28 cellular contexts compared by ENCODE assay signal in genomic region chr9:23730364-23730763, GRCh38.
"Had no signal": no experiment of that assay in that cellular context is flagged by ENCODE, and none has a peak within 500 bp of the region (broad histone marks: within the 10 kb centered on the region; RNA-seq: fewer than 3 reads in every experiment).

No MANE protein-coding gene starts in this region.

- H3K27ac ChIP-seq: neural progenitor cell, ovary, parathyroid adenoma, psoas muscle, right lobe of liver, sigmoid colon, stomach, thoracic aorta, thyroid gland, tibial nerve, upper lobe of left lung, vagina had no signal

- ATAC-seq: naive thymus-derived CD8-positive, alpha-beta T cell; natural killer cell treated with Interleukin-12 subunit alpha and Interleukin-12 subunit beta and Interleukin-15 and Interleukin-18, amount 100 ng/mL, for 72 hours; psoas muscle; right cardiac atrium; right lobe of liver; stimulated activated effector memory CD8-positive, alpha-beta T cell treated with anti-CD3 and anti-CD28 coated beads, Interleukin-12 subunit alpha, Interleukin-12 subunit beta, amount 100 ng/mL, for 72 hours; stimulated activated naive B cell treated with anti-CD40 and anti-IgM and Interleukin-4, amounts not matched to agents 10 μg/mL and 1 μg/mL and 100 μg/mL, for 72 hours had no signal

- H3K36me3 ChIP-seq: neural progenitor cell, ovary, right lobe of liver, sigmoid colon, stomach, thoracic aorta, thyroid gland, tibial nerve, upper lobe of left lung, vagina had no signal

- DNase-seq: naive thymus-derived CD8-positive, alpha-beta T cell; occipital lobe; ovary; posterior cingulate gyrus; psoas muscle; right cardiac atrium; right lobe of liver; sigmoid colon; small intestine; stimulated activated CD4-positive, alpha-beta T cell treated with anti-CD3 and anti-CD28 coated beads, Interleukin-15, amount 100 ng/mL, for 24 hours; stimulated activated CD4-positive, alpha-beta T cell treated with anti-CD3 and anti-CD28 coated beads, Interleukin-2, amount 100 ng/mL, for 24 hours; stimulated activated CD4-positive, alpha-beta T cell treated with anti-CD3 and anti-CD28 coated beads, Interleukin-2, amount 100 ng/mL, for 48 hours; stimulated activated CD4-positive, alpha-beta T cell treated with anti-CD3 and anti-CD28 coated beads, Interleukin-4, amount 100 ng/mL, for 24 hours; stimulated activated naive B cell treated with anti-CD40 and anti-IgM and Interleukin-4, amounts not matched to agents 10 μg/mL and 1 μg/mL and 100 μg/mL, for 72 hours; stimulated activated naive CD4-positive, alpha-beta T cell treated with Interleukin-2 at 50 U/mL for 16 hours; stomach; thyroid gland; trophoblast cell; upper lobe of left lung had no signal

- H3K36me3 Mint-ChIP-seq: naive thymus-derived CD8-positive, alpha-beta T cell; natural killer cell treated with Interleukin-12 subunit alpha and Interleukin-12 subunit beta and Interleukin-15 and Interleukin-18, amount 100 ng/mL, for 72 hours; stimulated activated effector memory CD8-positive, alpha-beta T cell treated with anti-CD3 and anti-CD28 coated beads, Interleukin-12 subunit alpha, Interleukin-12 subunit beta, amount 100 ng/mL, for 72 hours; stimulated activated naive B cell treated with anti-CD40 and anti-IgM and Interleukin-4, amounts not matched to agents 10 μg/mL and 1 μg/mL and 100 μg/mL, for 72 hours had no signal

- H3K4me1 ChIP-seq: parathyroid adenoma, psoas muscle, right lobe of liver, sigmoid colon, stomach, thyroid gland, tibial nerve, upper lobe of left lung, vagina had no signal

- H3K4me3 ChIP-seq: neural progenitor cell, ovary, psoas muscle, right lobe of liver, sigmoid colon, stomach, thoracic aorta, thyroid gland, tibial nerve, upper lobe of left lung, vagina had no signal

- H3K9me3 Mint-ChIP-seq: neural progenitor cell had no signal

- H3K4me1 Mint-ChIP-seq: naive thymus-derived CD8-positive, alpha-beta T cell; stimulated activated effector memory CD8-positive, alpha-beta T cell treated with anti-CD3 and anti-CD28 coated beads, Interleukin-12 subunit alpha, Interleukin-12 subunit beta, amount 100 ng/mL, for 72 hours; stimulated activated naive B cell treated with anti-CD40 and anti-IgM and Interleukin-4, amounts not matched to agents 10 μg/mL and 1 μg/mL and 100 μg/mL, for 72 hours had no signal

- H3K4me3 Mint-ChIP-seq: naive thymus-derived CD8-positive, alpha-beta T cell; natural killer cell treated with Interleukin-12 subunit alpha and Interleukin-12 subunit beta and Interleukin-15 and Interleukin-18, amount 100 ng/mL, for 72 hours; neural progenitor cell; stimulated activated effector memory CD8-positive, alpha-beta T cell treated with anti-CD3 and anti-CD28 coated beads, Interleukin-12 subunit alpha, Interleukin-12 subunit beta, amount 100 ng/mL, for 72 hours; stimulated activated naive B cell treated with anti-CD40 and anti-IgM and Interleukin-4, amounts not matched to agents 10 μg/mL and 1 μg/mL and 100 μg/mL, for 72 hours; stimulated activated naive CD8-positive, alpha-beta T cell treated with anti-CD3 and anti-CD28 coated beads, Interleukin-15, Interleukin-2, amounts not matched to agents 100 ng/mL and 50 ng/mL, for 24 hours had no signal

- H3K27me3 Mint-ChIP-seq: naive thymus-derived CD8-positive, alpha-beta T cell; natural killer cell treated with Interleukin-12 subunit alpha and Interleukin-12 subunit beta and Interleukin-15 and Interleukin-18, amount 100 ng/mL, for 72 hours; progenitor cell of endocrine pancreas; stimulated activated naive B cell treated with anti-CD40 and anti-IgM and Interleukin-4, amounts not matched to agents 10 μg/mL and 1 μg/mL and 100 μg/mL, for 72 hours; stimulated activated naive CD8-positive, alpha-beta T cell treated with anti-CD3 and anti-CD28 coated beads, Interleukin-15, Interleukin-2, amounts not matched to agents 100 ng/mL and 50 ng/mL, for 24 hours had no signal

- H3K27ac Mint-ChIP-seq: naive thymus-derived CD8-positive, alpha-beta T cell; natural killer cell treated with Interleukin-12 subunit alpha and Interleukin-12 subunit beta and Interleukin-15 and Interleukin-18, amount 100 ng/mL, for 72 hours; neural progenitor cell; progenitor cell of endocrine pancreas; stimulated activated effector memory CD8-positive, alpha-beta T cell treated with anti-CD3 and anti-CD28 coated beads, Interleukin-12 subunit alpha, Interleukin-12 subunit beta, amount 100 ng/mL, for 72 hours; stimulated activated naive B cell treated with anti-CD40 and anti-IgM and Interleukin-4, amounts not matched to agents 10 μg/mL and 1 μg/mL and 100 μg/mL, for 72 hours; stimulated activated naive CD8-positive, alpha-beta T cell treated with anti-CD3 and anti-CD28 coated beads, Interleukin-15, Interleukin-2, amounts not matched to agents 100 ng/mL and 50 ng/mL, for 24 hours had no signal

- H3K9me3 ChIP-seq: ovary, psoas muscle, right lobe of liver, sigmoid colon, stomach, thoracic aorta, thyroid gland, tibial nerve, upper lobe of left lung, vagina had no signal
